Comparison of ENCODE assay signal across 1 cellular context in the genomic region with DNA sequence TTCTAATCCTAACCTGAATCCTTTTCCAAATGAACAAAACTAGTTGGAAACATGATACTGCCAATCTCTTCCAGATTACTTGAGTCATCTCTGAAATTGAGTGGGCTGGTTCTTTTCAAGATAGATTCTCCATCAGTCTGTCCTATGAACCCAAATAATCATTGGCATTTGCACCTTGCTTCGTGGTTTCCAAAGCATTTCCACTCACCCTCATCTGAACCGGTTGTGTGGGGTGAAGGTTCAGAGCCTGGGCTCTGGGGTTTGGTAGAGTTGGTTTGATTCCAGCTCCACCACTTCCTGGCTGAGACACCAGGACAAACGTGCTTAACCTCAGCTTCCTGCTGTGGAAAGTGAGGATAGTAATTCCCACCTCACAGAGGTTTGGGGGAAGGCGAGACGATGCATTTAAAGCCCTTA.
TF ChIP-seq lines count a peak whose summit lies in the region.

No MANE protein-coding gene starts in this region.

TF ChIP-seq in liver, 16 proteins besides CTCF, POLR2A, EP300 and RAD21 (continued from another document):
- TF ChIP-seq, protein P1, sequence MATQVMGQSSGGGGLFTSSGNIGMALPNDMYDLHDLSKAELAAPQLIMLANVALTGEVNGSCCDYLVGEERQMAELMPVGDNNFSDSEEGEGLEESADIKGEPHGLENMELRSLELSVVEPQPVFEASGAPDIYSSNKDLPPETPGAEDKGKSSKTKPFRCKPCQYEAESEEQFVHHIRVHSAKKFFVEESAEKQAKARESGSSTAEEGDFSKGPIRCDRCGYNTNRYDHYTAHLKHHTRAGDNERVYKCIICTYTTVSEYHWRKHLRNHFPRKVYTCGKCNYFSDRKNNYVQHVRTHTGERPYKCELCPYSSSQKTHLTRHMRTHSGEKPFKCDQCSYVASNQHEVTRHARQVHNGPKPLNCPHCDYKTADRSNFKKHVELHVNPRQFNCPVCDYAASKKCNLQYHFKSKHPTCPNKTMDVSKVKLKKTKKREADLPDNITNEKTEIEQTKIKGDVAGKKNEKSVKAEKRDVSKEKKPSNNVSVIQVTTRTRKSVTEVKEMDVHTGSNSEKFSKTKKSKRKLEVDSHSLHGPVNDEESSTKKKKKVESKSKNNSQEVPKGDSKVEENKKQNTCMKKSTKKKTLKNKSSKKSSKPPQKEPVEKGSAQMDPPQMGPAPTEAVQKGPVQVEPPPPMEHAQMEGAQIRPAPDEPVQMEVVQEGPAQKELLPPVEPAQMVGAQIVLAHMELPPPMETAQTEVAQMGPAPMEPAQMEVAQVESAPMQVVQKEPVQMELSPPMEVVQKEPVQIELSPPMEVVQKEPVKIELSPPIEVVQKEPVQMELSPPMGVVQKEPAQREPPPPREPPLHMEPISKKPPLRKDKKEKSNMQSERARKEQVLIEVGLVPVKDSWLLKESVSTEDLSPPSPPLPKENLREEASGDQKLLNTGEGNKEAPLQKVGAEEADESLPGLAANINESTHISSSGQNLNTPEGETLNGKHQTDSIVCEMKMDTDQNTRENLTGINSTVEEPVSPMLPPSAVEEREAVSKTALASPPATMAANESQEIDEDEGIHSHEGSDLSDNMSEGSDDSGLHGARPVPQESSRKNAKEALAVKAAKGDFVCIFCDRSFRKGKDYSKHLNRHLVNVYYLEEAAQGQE (IDR thresholded peaks at IDR 0.05) = no peak
- TF ChIP-seq, protein P2, sequence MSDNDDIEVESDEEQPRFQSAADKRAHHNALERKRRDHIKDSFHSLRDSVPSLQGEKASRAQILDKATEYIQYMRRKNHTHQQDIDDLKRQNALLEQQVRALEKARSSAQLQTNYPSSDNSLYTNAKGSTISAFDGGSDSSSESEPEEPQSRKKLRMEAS (IDR thresholded peaks at IDR 0.05) = peak; percentile 81
- TF ChIP-seq FOXA1 (IDR thresholded peaks at IDR 0.05) = no peak
- TF ChIP-seq HNF4G (IDR thresholded peaks at IDR 0.05) = peak; percentile 72
- peak; percentile 92 for TF ChIP-seq SP1 (IDR thresholded peaks at IDR 0.05)
- TF ChIP-seq YY1 (IDR thresholded peaks at IDR 0.05) = peak; percentile 34
- peak; percentile 19 to 52 for TF ChIP-seq GABPA (IDR thresholded peaks at IDR 0.05 in 1 of 2, conservative IDR thresholded peaks at IDR 0.05 in 1 of 2)
- TF ChIP-seq JUND (IDR thresholded peaks at IDR 0.05) = peak; percentile 69 to 77
- peak; percentile 92 to 94 for TF ChIP-seq HNF4A (conservative IDR thresholded peaks at IDR 0.05)
- TF ChIP-seq TAF1 (conservative IDR thresholded peaks at IDR 0.05) = no peak
- TF ChIP-seq, protein P3, sequence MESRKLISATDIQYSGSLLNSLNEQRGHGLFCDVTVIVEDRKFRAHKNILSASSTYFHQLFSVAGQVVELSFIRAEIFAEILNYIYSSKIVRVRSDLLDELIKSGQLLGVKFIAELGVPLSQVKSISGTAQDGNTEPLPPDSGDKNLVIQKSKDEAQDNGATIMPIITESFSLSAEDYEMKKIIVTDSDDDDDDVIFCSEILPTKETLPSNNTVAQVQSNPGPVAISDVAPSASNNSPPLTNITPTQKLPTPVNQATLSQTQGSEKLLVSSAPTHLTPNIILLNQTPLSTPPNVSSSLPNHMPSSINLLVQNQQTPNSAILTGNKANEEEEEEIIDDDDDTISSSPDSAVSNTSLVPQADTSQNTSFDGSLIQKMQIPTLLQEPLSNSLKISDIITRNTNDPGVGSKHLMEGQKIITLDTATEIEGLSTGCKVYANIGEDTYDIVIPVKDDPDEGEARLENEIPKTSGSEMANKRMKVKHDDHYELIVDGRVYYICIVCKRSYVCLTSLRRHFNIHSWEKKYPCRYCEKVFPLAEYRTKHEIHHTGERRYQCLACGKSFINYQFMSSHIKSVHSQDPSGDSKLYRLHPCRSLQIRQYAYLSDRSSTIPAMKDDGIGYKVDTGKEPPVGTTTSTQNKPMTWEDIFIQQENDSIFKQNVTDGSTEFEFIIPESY (IDR thresholded peaks at IDR 0.05) = peak; percentile 31
- TF ChIP-seq NR2F2 (IDR thresholded peaks at IDR 0.05) = peak; percentile 64
- TF ChIP-seq RXRA (IDR thresholded peaks at IDR 0.05) = peak; percentile 98 to 99
- TF ChIP-seq EGR1 (IDR thresholded peaks at IDR 0.05; ENCODE audit: low read depth in 2 of 2) = peak in 1 of 2 donors; percentile 80
